1 cellular context compared by ENCODE assay signal in the genomic region with DNA sequence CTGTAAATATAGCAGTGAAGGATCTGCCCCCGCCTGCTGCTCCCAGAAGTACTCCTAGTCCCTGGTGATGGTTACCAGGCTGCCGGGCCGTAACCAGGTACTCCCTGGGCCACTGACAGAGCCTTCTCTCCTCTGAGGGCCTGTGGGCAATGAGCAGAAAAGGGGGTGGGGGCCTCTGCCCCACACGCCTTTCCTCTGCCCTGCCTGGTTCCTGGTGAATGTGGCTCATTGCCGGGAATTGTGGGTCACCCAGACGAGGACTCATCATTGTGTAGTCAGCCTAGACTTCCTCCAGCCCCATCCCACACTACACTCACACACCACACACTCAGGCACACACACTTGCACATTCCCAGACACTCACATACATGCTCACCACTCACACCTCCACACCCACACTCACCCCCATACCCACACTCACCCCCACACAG.
TF ChIP-seq lines count a peak whose summit lies in the region.

No MANE protein-coding gene starts in this region.

TF ChIP-seq in GM23338, 12 proteins besides CTCF, POLR2A, EP300 and RAD21 (continued from another document):
- no peak for TF ChIP-seq ZNF462 (CRISPR knock-in tag; IDR thresholded peaks at IDR 0.05)
- TF ChIP-seq NANOG (IDR thresholded peaks at IDR 0.05; ENCODE audit: borderline replicate concordance) = no peak
- no peak for TF ChIP-seq STAT1 (IDR thresholded peaks at IDR 0.05; ENCODE audit: unreplicated experiment)
- TF ChIP-seq ZNF331 (CRISPR knock-in tag; IDR thresholded peaks at IDR 0.05; ENCODE audit: low read depth) = no peak
- no peak for TF ChIP-seq EZH2phosphoT487 (IDR thresholded peaks at IDR 0.05; ENCODE audit: unreplicated experiment)
- no peak for TF ChIP-seq CREB1 (CRISPR knock-in tag; IDR thresholded peaks at IDR 0.05; ENCODE audit: low read depth)
TF ChIP-seq in GM23338: peak in this region for 0.
